Comparison of ENCODE assay signal across 8 cellular contexts in genomic region chr12:8390001-8390797, GRCh38.
DNase-seq lines count a peak whose midpoint lies in the region; ATAC-seq and TF ChIP-seq lines count a peak whose summit lies in the region.
"Not testable (repeated sequence)": the region's sequence is repeated elsewhere in the genome, so short reads cannot be mapped to it uniquely, and the experiment has no call there.

No MANE protein-coding gene starts in this region.

- not testable (repeated sequence) for H2AFZ ChIP-seq in OCI-LY3 (ENCODE audit: low read depth, low read length)

- not testable (repeated sequence) for H4K20me1 ChIP-seq in OCI-LY3 (ENCODE audit: insufficient read depth, low read length)

- POLR2A ChIA-PET in CD8-positive, alpha-beta memory T cell (lab: Charles Lee); activated CD8-positive, alpha-beta T cell treated with anti-CD3 and anti-CD28 coated beads for 36 hours (lab: Charles Lee): not testable (repeated sequence)

- H3K27me3 Mint-ChIP-seq in CD8-positive, alpha-beta memory T cell: peaks cover 0 to 20% of the 10 kb centered on the region in 2 donors
- H3K27me3 Mint-ChIP-seq in HFFc6 (ENCODE audit: insufficient read depth) (peaks cover 23% of the 10 kb centered on the region), osteocyte (ENCODE audit: unreplicated experiment) (peaks cover 12% of the 10 kb centered on the region)
- H3K27me3 Mint-ChIP-seq in activated CD8-positive, alpha-beta T cell treated with anti-CD3 and anti-CD28 coated beads for 36 hours: peaks cover 15% of the 10 kb centered on the region

- not testable (repeated sequence) for TF ChIP-seq EP300 in stomach (IDR thresholded peaks at IDR 0.05)

- CTCF ChIA-PET in CD8-positive, alpha-beta memory T cell (lab: Charles Lee): interaction anchor here (0.6 to 1.1 kb wide), 3 partner anchors 109 to 332 kb away, joined by 3 read pairs; no protein-coding TSS in a partner anchor
- CTCF ChIA-PET in activated CD8-positive, alpha-beta T cell treated with anti-CD3 and anti-CD28 coated beads for 36 hours (lab: Charles Lee): interaction anchor here (0.7 to 1.2 kb wide), 4 partner anchors 84 to 151 kb away, joined by 3 to 9 read pairs (median 4); no protein-coding TSS in a partner anchor

- H3K36me3 Mint-ChIP-seq in CD8-positive, alpha-beta memory T cell; HFFc6 (ENCODE audit: low read depth); activated CD8-positive, alpha-beta T cell treated with anti-CD3 and anti-CD28 coated beads for 36 hours (ENCODE audit: low read depth); osteocyte (ENCODE audit: unreplicated experiment): not testable (repeated sequence)

- H3K9me3 ChIP-seq in CD8-positive, alpha-beta memory T cell (ENCODE audit: low read length); OCI-LY3 (ENCODE audit: insufficient read depth, low read length); iPS DF 6.9 (ENCODE audit: control insufficient read depth, insufficient read depth, low read length); stomach: not testable (repeated sequence)

- H3K4me3 Mint-ChIP-seq in CD8-positive, alpha-beta memory T cell: peak overlapping the region in 6 of 7 donors; percentile 41 to 85 (median 59)
- H3K4me3 Mint-ChIP-seq in HFFc6; activated CD8-positive, alpha-beta T cell treated with anti-CD3 and anti-CD28 coated beads for 36 hours: not testable (repeated sequence)
- peak overlapping the region; percentile 60 for H3K4me3 Mint-ChIP-seq in osteocyte (ENCODE audit: unreplicated experiment)

- not testable (repeated sequence) for H3K9ac ChIP-seq in OCI-LY3 (ENCODE audit: low read length)

- not testable (repeated sequence) for H3K4me1 ChIP-seq in CD8-positive, alpha-beta memory T cell (ENCODE audit: insufficient read depth, low read length); OCI-LY3 (ENCODE audit: low read length); iPS DF 6.9 (ENCODE audit: control insufficient read depth, insufficient read depth, low read length)
- H3K4me1 ChIP-seq in stomach: peaks cover 4 to 10% (median 7%) of the 10 kb centered on the region in 4 donors

- ATAC-seq in activated CD8-positive, alpha-beta T cell treated with anti-CD3 and anti-CD28 coated beads for 36 hours: peak; percentile 58

- TF ChIP-seq POLR2A in stomach (IDR thresholded peaks at IDR 0.05): not testable (repeated sequence)

- not testable (repeated sequence) for H3K27ac Mint-ChIP-seq in CD8-positive, alpha-beta memory T cell; HFFc6; activated CD8-positive, alpha-beta T cell treated with anti-CD3 and anti-CD28 coated beads for 36 hours; osteocyte (ENCODE audit: unreplicated experiment)

- H3K79me2 ChIP-seq in OCI-LY3 (ENCODE audit: low read length): not testable (repeated sequence)

- not testable (repeated sequence) for H3K27me3 ChIP-seq in CD8-positive, alpha-beta memory T cell (ENCODE audit: insufficient read depth, low read length, poor library complexity, severe bottlenecking); OCI-LY3 (ENCODE audit: low read depth, low read length); iPS DF 6.9 (ENCODE audit: control insufficient read depth, insufficient read depth, low read length)
- peaks cover 0 to 51% (median 6%) of the 10 kb centered on the region in 3 donors for H3K27me3 ChIP-seq in stomach

- not testable (repeated sequence) for H3K27ac ChIP-seq in CD8-positive, alpha-beta memory T cell (ENCODE audit: low read depth, low read length); OCI-LY3 (ENCODE audit: low read length); iPS DF 6.9 (ENCODE audit: low read length); stomach

- no CpG with 5 or more reads among the region's 81 CpGs for WGBS in iPS DF 6.9 (ENCODE audit: insufficient coverage, insufficient read length)
- WGBS in stomach, 5 donors: 0 to 2% (median 0%) methylated on average over 9 to 81 of the region's 81 CpGs

- H3K36me3 ChIP-seq in CD8-positive, alpha-beta memory T cell (ENCODE audit: insufficient read depth, low read length); OCI-LY3 (replicated peaks; ENCODE audit: low read depth, low read length); iPS DF 6.9 (ENCODE audit: control insufficient read depth, insufficient read depth, low read length); stomach: not testable (repeated sequence)

- TF ChIP-seq CTCF in HFFc6 (IDR thresholded peaks at IDR 0.05) (peak; percentile 80), OCI-LY3 (IDR thresholded peaks at IDR 0.05; ENCODE audit: low read depth, low read length) (peak; percentile 63), osteocyte (IDR thresholded peaks at IDR 0.05) (peak; percentile 89), stomach (IDR thresholded peaks at IDR 0.05) (peak in 4 of 7 experiments; percentile 5 to 84 (median 55))
- peak; percentile 76 for TF ChIP-seq CTCF in activated CD8-positive, alpha-beta T cell treated with anti-CD3 and anti-CD28 coated beads for 36 hours (IDR thresholded peaks at IDR 0.05)

- peak in 3 of 5 donors; percentile 56 to 78 (median 63) for DNase-seq in CD8-positive, alpha-beta memory T cell
- not testable (repeated sequence) for DNase-seq in HFFc6; iPS DF 6.9 (ENCODE audit: low read depth, low spot score)
- DNase-seq in activated CD8-positive, alpha-beta T cell treated with anti-CD3 and anti-CD28 coated beads for 36 hours: peak; percentile 85
- DNase-seq in cerebellar cortex (ENCODE audit: low spot score): peak; percentile 18
- peak; percentile 92 for DNase-seq in osteocyte (ENCODE audit: extremely low spot score, unreplicated experiment)
- peak; percentile 92 for DNase-seq in stomach

- not testable (repeated sequence) for H3K9me3 Mint-ChIP-seq in CD8-positive, alpha-beta memory T cell; HFFc6; activated CD8-positive, alpha-beta T cell treated with anti-CD3 and anti-CD28 coated beads for 36 hours; osteocyte (ENCODE audit: unreplicated experiment)

- intact Hi-C loops in activated CD8-positive, alpha-beta T cell treated with anti-CD3 and anti-CD28 coated beads for 36 hours (cut with micrococcal nuclease); stomach (cut with DNase I; ENCODE audit: low total_unique reads): not testable (repeated sequence)

- H3K4me2 ChIP-seq in OCI-LY3 (ENCODE audit: low read length): peak overlapping the region; percentile 73

- H3K4me3 ChIP-seq in CD8-positive, alpha-beta memory T cell (ENCODE audit: low read length): not testable (repeated sequence)
- H3K4me3 ChIP-seq in OCI-LY3 (ENCODE audit: low read length) (peak overlapping the region; percentile 67), iPS DF 6.9 (ENCODE audit: low read length) (peak overlapping the region; percentile 53; the same call in 1 of the 2 replicates), stomach (peak overlapping the region; percentile 46 to 71 (median 48))

- H3K4me1 Mint-ChIP-seq in CD8-positive, alpha-beta memory T cell; HFFc6 (ENCODE audit: low read depth); activated CD8-positive, alpha-beta T cell treated with anti-CD3 and anti-CD28 coated beads for 36 hours (ENCODE audit: low read depth); osteocyte (ENCODE audit: unreplicated experiment): not testable (repeated sequence)
